19 cellular contexts compared by ENCODE assay signal in genomic region chr10:124262249-124262865, GRCh38.
A peak's percentile ranks its signal among the peaks of the same experiment; 100 is the strongest.
DNase-seq lines count a peak whose midpoint lies in the region; TF ChIP-seq lines count a peak whose summit lies in the region.
"Had no signal": no experiment of that assay in that cellular context is flagged by ENCODE, and none has a peak within 500 bp of the region (broad histone marks: within the 10 kb centered on the region; RNA-seq: fewer than 3 reads in every experiment).

No MANE protein-coding gene starts in this region.

- no peaks in the 10 kb centered on the region for H3K9me3 ChIP-seq in OCI-LY7 (ENCODE audit: low read length)
- H3K9me3 ChIP-seq: body of pancreas, thoracic aorta had no signal

- CTCF ChIA-PET in OCI-LY7 (lab: Charles Lee; ENCODE audit: unreplicated experiment) = no interaction called here

- BruUV-seq in OCI-LY7 (replicated peaks; lab: Mats Ljungman, UMichigan) = no TSS peak

- no peaks in the 10 kb centered on the region for H4K20me1 ChIP-seq in OCI-LY7 (ENCODE audit: insufficient read depth, low read length)

- H3K27ac ChIP-seq in OCI-LY7 (ENCODE audit: low read depth, low read length, poor library complexity, severe bottlenecking) = no peak overlapping the region
- H3K27ac ChIP-seq: body of pancreas, C4-2B, gastroesophageal sphincter, thoracic aorta had no signal

- H3K36me3 ChIP-seq in OCI-LY7 (ENCODE audit: insufficient read depth, low read length) = no peaks in the 10 kb centered on the region
- H3K36me3 ChIP-seq: gastroesophageal sphincter, thoracic aorta had no signal

- H3K4me1 ChIP-seq in OCI-LY7 (ENCODE audit: insufficient read depth, low read length, poor library complexity, severe bottlenecking) = no peaks in the 10 kb centered on the region
- H3K4me1 ChIP-seq: body of pancreas had no signal

- no peak overlapping the region for H3K4me3 ChIP-seq in OCI-LY7 (ENCODE audit: low read depth, low read length, poor library complexity, severe bottlenecking)
- H3K4me3 ChIP-seq: body of pancreas, gastroesophageal sphincter, thoracic aorta had no signal

- H3K4me2 ChIP-seq in OCI-LY7 (ENCODE audit: low read length) = no peak overlapping the region

- no peaks in the 10 kb centered on the region for H3K9me2 ChIP-seq in OCI-LY7 (ENCODE audit: insufficient read depth, low read length)

- POLR2A ChIA-PET in OCI-LY7 (lab: Charles Lee) = no interaction called here

- H2AFZ ChIP-seq in OCI-LY7 (ENCODE audit: low read length) = no peak overlapping the region

- peak; percentile 43; the same call in 1 of the 2 replicates for TF ChIP-seq CTCF in OCI-LY7 (conservative IDR thresholded peaks at IDR 0.05; ENCODE audit: low read length)

- intact Hi-C loops in OCI-LY7 (cut with micrococcal nuclease; ENCODE audit: unreplicated experiment) = loop anchor here (1.0 kb wide), 1 partner anchor 267 kb away; no protein-coding TSS in a partner anchor
- intact Hi-C loops in head of caudate nucleus (cut with DNase I) = no loop called here

- H3K79me2 ChIP-seq in OCI-LY7 (ENCODE audit: insufficient read depth, low read depth, low read length) = no peaks in the 10 kb centered on the region

- DNase-seq in Ammon's horn (ENCODE audit: low spot score) (peak; percentile 51), OCI-LY7 (ENCODE audit: low spot score) (peak; percentile 33), head of caudate nucleus (peak in 29 of 42 donors; percentile 15 to 66 (median 32)), midbrain (lab: John Stamatoyannopoulos, UW) (peak; percentile 33), NCI-H345 treated with DMSO at 0.1 percent for 48 hours (lab: John Stamatoyannopoulos, UW; ENCODE audit: unreplicated experiment) (no peak), DMS153 treated with DMSO at 0.1 percent for 48 hours (lab: John Stamatoyannopoulos, UW; ENCODE audit: unreplicated experiment) (no peak), NCI-H146 treated with DMSO at 0.1 percent for 48 hours (lab: John Stamatoyannopoulos, UW; ENCODE audit: unreplicated experiment) (no peak)
- DNase-seq in stimulated activated CD4-positive, alpha-beta T cell treated with anti-CD3 and anti-CD28 coated beads, Interleukin-2, amount 100 ng/mL, for 48 hours = no peak
- DNase-seq: activated CD4-positive, alpha-beta T cell treated with anti-CD3 and anti-CD28 coated beads, Interleukin-2, amount 10 ng/mL, durations not matched to agents 24 days and 14 days; activated CD8-positive, alpha-beta memory T cell treated with anti-CD3 and anti-CD28 coated beads, Interleukin-2, amount 10 ng/mL, durations not matched to agents 7 days and 5 days; body of pancreas; IMR-90; NCI-H1417; NCI-H526 treated with DMSO at 0.1 percent for 48 hours; retina; SHP77 treated with DMSO at 0.1 percent for 48 hours had no signal

Comparison
In these comparisons a context has a peak if more than half of its experiments do, and no peak if none do; other contexts are left out.
1. DNase-seq: peak in Ammon's horn (single experiment), OCI-LY7 (single experiment), head of caudate nucleus (29 of 42) and midbrain (single experiment); none in stimulated activated CD4-positive, alpha-beta T cell treated with anti-CD3 and anti-CD28 coated beads, Interleukin-2, amount 100 ng/mL, for 48 hours (0 of 2), NCI-H345 treated with DMSO at 0.1 percent for 48 hours (single experiment), DMS153 treated with DMSO at 0.1 percent for 48 hours (single experiment) and NCI-H146 treated with DMSO at 0.1 percent for 48 hours (single experiment).